1 cellular context compared by ENCODE assay signal in genomic region chr2:24009367-24009679, GRCh38.
A peak's percentile ranks its signal among the peaks of the same experiment; 100 is the strongest.
TF ChIP-seq lines count a peak whose summit lies in the region.

No MANE protein-coding gene starts in this region.

TF ChIP-seq in K562, 482 proteins besides CTCF, POLR2A, EP300 and RAD21:
- TF ChIP-seq MNT (conservative IDR thresholded peaks at IDR 0.05) (no peak), ARID4B (CRISPR knock-in tag; IDR thresholded peaks at IDR 0.05) (0 out of 2 replicates have a peak, but pooled peaks have one; percentile 28), HBP1 (CRISPR knock-in tag; IDR thresholded peaks at IDR 0.05) (no peak), JUN (IDR thresholded peaks at IDR 0.05; ENCODE audit: borderline replicate concordance, low read depth, low read length) (no peak), JUN (CRISPR knock-in tag; IDR thresholded peaks at IDR 0.05; ENCODE audit: borderline replicate concordance) (0 out of 2 replicates have a peak, but pooled peaks have one; percentile 46), BACH1 (tag; IDR thresholded peaks at IDR 0.05) (0 out of 2 replicates have a peak, but pooled peaks have one; percentile 19)
TF ChIP-seq in K562: peak in this region for 3.
